ENCODE assay signal across 1 cellular context in genomic region chr6:167811689-167812487, GRCh38.
TF ChIP-seq lines count a peak whose summit lies in the region.

No MANE protein-coding gene starts in this region.

TF ChIP-seq in K562, 482 proteins besides CTCF, POLR2A, EP300 and RAD21 (continued from another document):
- TF ChIP-seq ZNF592 (IDR thresholded peaks at IDR 0.05) (no peak), CBX3 (IDR thresholded peaks at IDR 0.05; ENCODE audit: borderline replicate concordance in 1 of 2, low read length in 2 of 2) (0 out of 3 replicates have a peak, but pooled peaks of 1 of the 2 experiments have one; percentile 24), THRA (IDR thresholded peaks at IDR 0.05) (no peak), ARID4B (CRISPR knock-in tag; IDR thresholded peaks at IDR 0.05) (no peak), XRCC4 (IDR thresholded peaks at IDR 0.05; ENCODE audit: extremely low read depth, insufficient read depth, insufficient read length) (no peak), MAZ (CRISPR knock-in tag; conservative IDR thresholded peaks at IDR 0.05 in 1 of 2, IDR thresholded peaks at IDR 0.05 in 1 of 2) (0 out of 4 replicates have a peak, but pooled peaks of 1 of the 2 experiments have one; percentile 9), ATF3 (IDR thresholded peaks at IDR 0.05) (no peak), ATF3 (CRISPR knock-in tag; conservative IDR thresholded peaks at IDR 0.05) (no peak), EGR1 (conservative IDR thresholded peaks at IDR 0.05) (peak; percentile 30; the same call in 1 of the 2 replicates), FOSL1 (tag; conservative IDR thresholded peaks at IDR 0.05) (no peak), ZNF23 (CRISPR knock-in tag; IDR thresholded peaks at IDR 0.05) (no peak)
